Comparison of ENCODE assay signal across 36 cellular contexts in genomic region chr16:2072926-2073325, GRCh38. TPM values are rescaled to one million over a fixed set of nuclear protein-coding genes. Genes with fewer than 3 reads are reported as not detected.
"Had no signal": no experiment of that assay in that cellular context is flagged by ENCODE, and none has a peak within 500 bp of the region (broad histone marks: within the 10 kb centered on the region; RNA-seq: fewer than 3 reads in every experiment).

No MANE protein-coding gene starts in this region.

- DNase-seq: activated B cell treated with CpG ODN at 0.5 μM for 24 hours; activated CD4-positive, alpha-beta memory T cell treated with anti-CD3 and anti-CD28 coated beads for 36 hours; activated CD4-positive, alpha-beta T cell treated with anti-CD3 and anti-CD28 coated beads for 4 hours; activated CD4-positive, alpha-beta T cell treated with anti-CD3 and anti-CD28 coated beads, Interleukin-2, amount 10 ng/mL, durations not matched to agents 24 days and 14 days; activated CD4-positive, alpha-beta T cell treated with anti-CD3 and anti-CD28 coated beads, Interleukin-2, amount 50 U/mL, for 1 hour; activated CD4-positive, alpha-beta T cell treated with anti-CD3 and anti-CD28 coated beads, Interleukin-2, amount 50 U/mL, for 4 hours; activated CD4-positive, CD25-positive, alpha-beta regulatory T cell treated with anti-CD3 and anti-CD28 coated beads, Interleukin-2, amount 50 U/mL, for 72 hours; activated CD8-positive, alpha-beta memory T cell treated with anti-CD3 and anti-CD28 coated beads, Interleukin-2, amount 50 U/mL, for 4 hours; activated CD8-positive, alpha-beta T cell treated with anti-CD3 and anti-CD28 coated beads for 36 hours; activated effector memory CD4-positive, alpha-beta T cell treated with anti-CD3 and anti-CD28 coated beads, Interleukin-2, amount 50 U/mL, for 16 hours; activated gamma-delta T cell treated with Interleukin-2 at 50 U/mL for 16 hours; activated naive CD4-positive, alpha-beta T cell; activated naive CD4-positive, alpha-beta T cell treated with anti-CD3 and anti-CD28 coated beads, Interleukin-2, amount 10 ng/mL, durations not matched to agents 7 days and 5 days; activated naive CD8-positive, alpha-beta T cell treated with anti-CD3 and anti-CD28 coated beads for 36 hours; activated T-cell treated with anti-CD3 and anti-CD28 coated beads for 4 hours; activated T-cell treated with anti-CD3 and anti-CD28 coated beads, Interleukin-2, amount 50 U/mL, for 1 hour; activated T-cell treated with anti-CD3 and anti-CD28 coated beads, Interleukin-2, amount 50 U/mL, for 4 hours; activated T-cell treated with anti-CD3 and anti-CD28 coated beads, Interleukin-2, amount 50 U/mL, for 72 hours; adrenal gland; amniotic stem cell; aorta; body of pancreas; brain microvascular endothelial cell; central memory CD4-positive, alpha-beta T cell; T-helper 1 cell; T-helper 2 cell; T-helper 9 cell had no signal

- H3K36me3 ChIP-seq: breast epithelium had no signal

- H3K4me3 Mint-ChIP-seq: activated B cell treated with CpG ODN at 0.5 μM for 24 hours; activated CD4-positive, alpha-beta memory T cell treated with anti-CD3 and anti-CD28 coated beads for 36 hours; activated CD4-positive, alpha-beta T cell treated with anti-CD3 and anti-CD28 coated beads, Interleukin-2, amount 10 ng/mL, durations not matched to agents 24 days and 14 days; activated CD8-positive, alpha-beta T cell treated with anti-CD3 and anti-CD28 coated beads for 36 hours; activated naive CD4-positive, alpha-beta T cell treated with anti-CD3 and anti-CD28 coated beads, Interleukin-2, amount 10 ng/mL, durations not matched to agents 7 days and 5 days; activated naive CD4-positive, alpha-beta T cell treated with anti-CD3 and anti-CD28 coated beads, Interleukin-2, amount 50 U/mL, for 24 hours; activated naive CD8-positive, alpha-beta T cell treated with anti-CD3 and anti-CD28 coated beads for 36 hours; activated T-cell treated with anti-CD3 and anti-CD28 coated beads, Interleukin-2, amount 50 U/mL, for 4 hours; activated T-cell treated with anti-CD3 and anti-CD28 coated beads, Interleukin-2, amount 50 U/mL, for 72 hours; activated T-helper 1 cell treated with anti-CD3 and anti-CD28 coated beads, Interleukin-12 subunit alpha, Interleukin-12 subunit beta, Interleukin-2, Interleukin-4 antibody, amounts not matched to agents 30 ng/mL and 10 ng/mL and 1 ng/mL, durations not matched to agents 14 hours and 24 hours and 36 hours; activated T-helper 17 cell treated with anti-CD3 and anti-CD28 coated beads, Interleukin-2, amount 50 U/mL, for 72 hours; T-helper 1 cell treated with Interleukin-12 subunit alpha and Interleukin-12 subunit beta and Interleukin-4 antibody, amounts not matched to agents 30 μg/mL and 1 μg/mL, for 36 hours; T-helper 2 cell treated with Interferon-gamma antibody and Interleukin-4, amounts not matched to agents 5 μg/mL and 100 μg/mL, for 36 hours had no signal

- H3K27me3 Mint-ChIP-seq: activated B cell treated with CpG ODN at 0.5 μM for 24 hours; activated CD4-positive, alpha-beta memory T cell treated with anti-CD3 and anti-CD28 coated beads for 36 hours; activated CD4-positive, alpha-beta T cell treated with anti-CD3 and anti-CD28 coated beads, Interleukin-2, amount 10 ng/mL, durations not matched to agents 24 days and 14 days; activated CD8-positive, alpha-beta T cell treated with anti-CD3 and anti-CD28 coated beads for 36 hours; activated naive CD4-positive, alpha-beta T cell treated with anti-CD3 and anti-CD28 coated beads, Interleukin-2, amount 10 ng/mL, durations not matched to agents 7 days and 5 days; activated naive CD4-positive, alpha-beta T cell treated with anti-CD3 and anti-CD28 coated beads, Interleukin-2, amount 50 U/mL, for 24 hours; activated naive CD8-positive, alpha-beta T cell treated with anti-CD3 and anti-CD28 coated beads for 36 hours; activated T-helper 17 cell treated with anti-CD3 and anti-CD28 coated beads, Interleukin-2, amount 50 U/mL, for 72 hours had no signal

- H3K4me1 Mint-ChIP-seq: activated B cell treated with CpG ODN at 0.5 μM for 24 hours; activated CD4-positive, alpha-beta T cell treated with anti-CD3 and anti-CD28 coated beads, Interleukin-2, amount 10 ng/mL, durations not matched to agents 24 days and 14 days; activated naive CD4-positive, alpha-beta T cell treated with anti-CD3 and anti-CD28 coated beads, Interleukin-2, amount 10 ng/mL, durations not matched to agents 7 days and 5 days; activated naive CD4-positive, alpha-beta T cell treated with anti-CD3 and anti-CD28 coated beads, Interleukin-2, amount 50 U/mL, for 24 hours; activated naive CD8-positive, alpha-beta T cell treated with anti-CD3 and anti-CD28 coated beads for 36 hours; activated T-helper 17 cell treated with anti-CD3 and anti-CD28 coated beads, Interleukin-2, amount 50 U/mL, for 72 hours had no signal

- H3K4me1 ChIP-seq: adrenal gland, body of pancreas, breast epithelium had no signal

- H3K9me3 ChIP-seq: adrenal gland, body of pancreas, breast epithelium had no signal

- H3K27ac Mint-ChIP-seq: activated B cell treated with CpG ODN at 0.5 μM for 24 hours; activated CD4-positive, alpha-beta memory T cell treated with anti-CD3 and anti-CD28 coated beads for 36 hours; activated CD4-positive, alpha-beta T cell treated with anti-CD3 and anti-CD28 coated beads, Interleukin-2, amount 10 ng/mL, durations not matched to agents 24 days and 14 days; activated CD8-positive, alpha-beta T cell treated with anti-CD3 and anti-CD28 coated beads for 36 hours; activated naive CD4-positive, alpha-beta T cell treated with anti-CD3 and anti-CD28 coated beads, Interleukin-2, amount 10 ng/mL, durations not matched to agents 7 days and 5 days; activated naive CD4-positive, alpha-beta T cell treated with anti-CD3 and anti-CD28 coated beads, Interleukin-2, amount 50 U/mL, for 24 hours; activated naive CD8-positive, alpha-beta T cell treated with anti-CD3 and anti-CD28 coated beads for 36 hours; activated T-cell treated with anti-CD3 and anti-CD28 coated beads, Interleukin-2, amount 50 U/mL, for 72 hours; activated T-helper 1 cell treated with anti-CD3 and anti-CD28 coated beads, Interleukin-12 subunit alpha, Interleukin-12 subunit beta, Interleukin-2, Interleukin-4 antibody, amounts not matched to agents 30 ng/mL and 10 ng/mL and 1 ng/mL, durations not matched to agents 14 hours and 24 hours and 36 hours; activated T-helper 17 cell treated with anti-CD3 and anti-CD28 coated beads, Interleukin-2, amount 50 U/mL, for 72 hours; T-helper 1 cell treated with Interleukin-12 subunit alpha and Interleukin-12 subunit beta and Interleukin-4 antibody, amounts not matched to agents 30 μg/mL and 1 μg/mL, for 36 hours; T-helper 2 cell treated with Interferon-gamma antibody and Interleukin-4, amounts not matched to agents 5 μg/mL and 100 μg/mL, for 36 hours had no signal

- H3K9me3 Mint-ChIP-seq: activated B cell treated with CpG ODN at 0.5 μM for 24 hours; activated CD4-positive, alpha-beta memory T cell treated with anti-CD3 and anti-CD28 coated beads for 36 hours; activated CD4-positive, alpha-beta T cell treated with anti-CD3 and anti-CD28 coated beads, Interleukin-2, amount 10 ng/mL, durations not matched to agents 24 days and 14 days; activated CD8-positive, alpha-beta T cell treated with anti-CD3 and anti-CD28 coated beads for 36 hours; activated naive CD4-positive, alpha-beta T cell treated with anti-CD3 and anti-CD28 coated beads, Interleukin-2, amount 10 ng/mL, durations not matched to agents 7 days and 5 days; activated naive CD4-positive, alpha-beta T cell treated with anti-CD3 and anti-CD28 coated beads, Interleukin-2, amount 50 U/mL, for 24 hours; activated naive CD8-positive, alpha-beta T cell treated with anti-CD3 and anti-CD28 coated beads for 36 hours; activated T-cell treated with anti-CD3 and anti-CD28 coated beads, Interleukin-2, amount 50 U/mL, for 4 hours; activated T-cell treated with anti-CD3 and anti-CD28 coated beads, Interleukin-2, amount 50 U/mL, for 72 hours; activated T-helper 1 cell treated with anti-CD3 and anti-CD28 coated beads, Interleukin-12 subunit alpha, Interleukin-12 subunit beta, Interleukin-2, Interleukin-4 antibody, amounts not matched to agents 30 ng/mL and 10 ng/mL and 1 ng/mL, durations not matched to agents 14 hours and 24 hours and 36 hours; activated T-helper 17 cell treated with anti-CD3 and anti-CD28 coated beads, Interleukin-2, amount 50 U/mL, for 72 hours; T-helper 1 cell treated with Interleukin-12 subunit alpha and Interleukin-12 subunit beta and Interleukin-4 antibody, amounts not matched to agents 30 μg/mL and 1 μg/mL, for 36 hours; T-helper 2 cell treated with Interferon-gamma antibody and Interleukin-4, amounts not matched to agents 5 μg/mL and 100 μg/mL, for 36 hours had no signal

- ATAC-seq: activated CD8-positive, alpha-beta T cell treated with anti-CD3 and anti-CD28 coated beads for 36 hours; activated T-cell treated with anti-CD3 and anti-CD28 coated beads, Interleukin-2, amount 50 U/mL, for 4 hours; activated T-cell treated with anti-CD3 and anti-CD28 coated beads, Interleukin-2, amount 50 U/mL, for 72 hours; activated T-helper 17 cell treated with anti-CD3 and anti-CD28 coated beads, Interleukin-2, amount 50 U/mL, for 72 hours; body of pancreas had no signal

- H3K27ac ChIP-seq: adrenal gland, body of pancreas, brain microvascular endothelial cell, breast epithelium, VCaP had no signal

- H3K27me3 ChIP-seq: adrenal gland, body of pancreas, brain microvascular endothelial cell, breast epithelium had no signal

- H3K4me3 ChIP-seq: adrenal gland, body of pancreas, breast epithelium had no signal

RNA-seq across cellular contexts. Expression of gene NPW, which starts 53.3 kb away (rescaled TPM):
- total RNA-seq: body of pancreas, breast epithelium, cardiac septum, cerebellum had no signal
